In genomic region chr3:186209810-186210752, GRCh38 we compare ENCODE assay signal across 9 cellular contexts.
DNase-seq lines count a peak whose midpoint lies in the region; ATAC-seq, FAIRE-seq and TF ChIP-seq lines count a peak whose summit lies in the region.
"Had no signal": no experiment of that assay in that cellular context is flagged by ENCODE, and none has a peak within 500 bp of the region (broad histone marks: within the 10 kb centered on the region; RNA-seq: fewer than 3 reads in every experiment).

No MANE protein-coding gene starts in this region.

- peak overlapping the region; percentile 12 to 83 (median 74) for H3K27ac ChIP-seq in gastroesophageal sphincter
- no peak overlapping the region for H3K27ac ChIP-seq in CD4-positive, alpha-beta T cell (ENCODE audit: low read depth, low read length)
- H3K27ac ChIP-seq: PC-9 had no signal

- FAIRE-seq in GM12891 (lab: Jason Lieb, UNC) = peak; percentile 47

- H3K9me3 Mint-ChIP-seq in CD4-positive, alpha-beta T cell = no peaks in the 10 kb centered on the region

- DNase-seq in GM12891 (ENCODE audit: insufficient read length, low spot score) (peak; percentile 44), MG63 (peak; percentile 97), UCSD-AML1 (lab: John Stamatoyannopoulos, UW; ENCODE audit: unreplicated experiment) (peak; percentile 71), pons (ENCODE audit: low spot score) (peak; percentile 99), activated T-cell treated with anti-CD3 and anti-CD28 coated beads for 4 hours (no peak)
- DNase-seq in CD4-positive, alpha-beta T cell = no peak

- ATAC-seq in gastroesophageal sphincter (peak; percentile 61), GM18520 (IDR thresholded peaks at IDR 0.05; ENCODE audit: unreplicated experiment) (no peak)
- ATAC-seq in CD4-positive, alpha-beta T cell (ENCODE audit: poor library complexity) = no peak

- WGBS in gastroesophageal sphincter (ENCODE audit: low coverage in 1 of 2), 2 donors = 12 to 60% methylated on average over 1 to 5 of the region's 20 CpGs

- peaks cover 3% of the 10 kb centered on the region for H3K27me3 Mint-ChIP-seq in CD4-positive, alpha-beta T cell

- intact Hi-C loops in CD4-positive, alpha-beta T cell (cut with DNase I, micrococcal nuclease) = no loop called here

- CTCF ChIA-PET in CD4-positive, alpha-beta T cell (lab: Charles Lee) = no interaction called here

- TF ChIP-seq CTCF in gastroesophageal sphincter (IDR thresholded peaks at IDR 0.05) = no peak
- TF ChIP-seq CTCF in CD4-positive, alpha-beta T cell (IDR thresholded peaks at IDR 0.05) = no peak

- H3K36me3 ChIP-seq in MG63 (no peaks in the 10 kb centered on the region), gastroesophageal sphincter (peaks cover 0 to 68% of the 10 kb centered on the region in 2 donors)

- no peaks in the 10 kb centered on the region for H3K27me3 ChIP-seq in MG63
- H3K27me3 ChIP-seq in gastroesophageal sphincter = no peaks in the 10 kb centered on the region
- H3K27me3 ChIP-seq in CD4-positive, alpha-beta T cell (ENCODE audit: control insufficient read depth, insufficient read depth, low read length) = no peaks in the 10 kb centered on the region

- H3K27ac Mint-ChIP-seq in CD4-positive, alpha-beta T cell = no peak overlapping the region

- H3K9me3 ChIP-seq in MG63 (no peaks in the 10 kb centered on the region), gastroesophageal sphincter (no peaks in the 10 kb centered on the region)
- no peaks in the 10 kb centered on the region for H3K9me3 ChIP-seq in CD4-positive, alpha-beta T cell (ENCODE audit: control insufficient read depth, low read length)

- no peak for TF ChIP-seq EP300 in gastroesophageal sphincter (IDR thresholded peaks at IDR 0.05)

- TF ChIP-seq POLR2A in GM12891 (IDR thresholded peaks at IDR 0.05; ENCODE audit: low read depth, low read length) = no peak
- no peak for TF ChIP-seq POLR2A in gastroesophageal sphincter (IDR thresholded peaks at IDR 0.05)

- H3K4me1 Mint-ChIP-seq in CD4-positive, alpha-beta T cell (ENCODE audit: low read depth) = no peaks in the 10 kb centered on the region

- POLR2A ChIA-PET in CD4-positive, alpha-beta T cell (lab: Charles Lee) = no interaction called here

- H3K4me3 ChIP-seq in MG63 (peak overlapping the region; percentile 10; the same call in 1 of the 2 replicates), gastroesophageal sphincter (peak overlapping the region in 1 of 2 donors; percentile 24)
- H3K4me3 ChIP-seq: PC-9 had no signal

- no peaks in the 10 kb centered on the region for H3K36me3 Mint-ChIP-seq in CD4-positive, alpha-beta T cell (ENCODE audit: low read depth)

- peaks cover 8 to 50% (median 19%) of the 10 kb centered on the region in 3 donors for H3K4me1 ChIP-seq in gastroesophageal sphincter

- H3K4me3 Mint-ChIP-seq in CD4-positive, alpha-beta T cell = no peak overlapping the region

TF ChIP-seq in GM12891, 5 proteins besides CTCF, POLR2A, EP300 and RAD21:
- TF ChIP-seq POLR2AphosphoS5 (IDR thresholded peaks at IDR 0.05; ENCODE audit: low read depth, low read length) (no peak), POU2F2 (IDR thresholded peaks at IDR 0.05; ENCODE audit: low read depth, low read length) (no peak), TAF1 (IDR thresholded peaks at IDR 0.05; ENCODE audit: low read depth, low read length) (no peak), PAX5 (IDR thresholded peaks at IDR 0.05; ENCODE audit: insufficient read depth, low read length, severe bottlenecking) (no peak), SPI1 (IDR thresholded peaks at IDR 0.05; ENCODE audit: low read depth, low read length) (peak; percentile 87)
TF ChIP-seq in GM12891: peak in this region for 1.

Comparison
In these comparisons a context has a peak if more than half of its experiments do, and no peak if none do; other contexts are left out.
1. DNase-seq: peak in GM12891 (single experiment), MG63 (single experiment), UCSD-AML1 (single experiment) and pons (single experiment); none in CD4-positive, alpha-beta T cell (0 of 10) and activated T-cell treated with anti-CD3 and anti-CD28 coated beads for 4 hours (single experiment).